In genomic region chr2:13135369-13135768, GRCh38 we compare ENCODE assay signal across 29 cellular contexts.
"Had no signal": no experiment of that assay in that cellular context is flagged by ENCODE, and none has a peak within 500 bp of the region (broad histone marks: within the 10 kb centered on the region; RNA-seq: fewer than 3 reads in every experiment).

No MANE protein-coding gene starts in this region.

- ATAC-seq: effector memory CD8-positive, alpha-beta T cell; esophagus mucosa; foreskin keratinocyte; gastrocnemius medialis; gastroesophageal sphincter had no signal

- H3K9me3 Mint-ChIP-seq: dendritic cell treated with granulocyte-macrophage colony-stimulating factor and Interleukin-4, amounts not matched to agents 40 ng/mL and 50 ng/mL, for 4 days; effector memory CD8-positive, alpha-beta T cell had no signal

- H3K4me3 Mint-ChIP-seq: dendritic cell treated with granulocyte-macrophage colony-stimulating factor and Interleukin-4, amounts not matched to agents 40 ng/mL and 50 ng/mL, for 4 days; effector memory CD8-positive, alpha-beta T cell; endodermal cell had no signal

- H3K4me3 ChIP-seq: colonic mucosa, coronary artery, dorsolateral prefrontal cortex, esophagus muscularis mucosa, esophagus squamous epithelium, gastrocnemius medialis, gastroesophageal sphincter, heart left ventricle, heart right ventricle had no signal

- H3K27ac Mint-ChIP-seq: dendritic cell treated with granulocyte-macrophage colony-stimulating factor and Interleukin-4, amounts not matched to agents 40 ng/mL and 50 ng/mL, for 4 days; effector memory CD8-positive, alpha-beta T cell; endodermal cell had no signal

- DNase-seq: colonic mucosa; cortex of kidney; dermis blood vessel endothelial cell; dorsolateral prefrontal cortex; effector CD4-positive, alpha-beta T cell; effector CD8-positive, alpha-beta T cell; effector memory CD4-positive, alpha-beta T cell; effector memory CD8-positive, alpha-beta T cell; endodermal cell; erythroblast; esophagus squamous epithelium; foreskin fibroblast; foreskin keratinocyte; foreskin melanocyte; gastrocnemius medialis; glutamatergic neuron; head of caudate nucleus had no signal

- H3K9me3 ChIP-seq: colonic mucosa, esophagus muscularis mucosa, esophagus squamous epithelium, gastrocnemius medialis, gastroesophageal sphincter, heart left ventricle, heart right ventricle had no signal

- H3K27ac ChIP-seq: colonic mucosa, coronary artery, dorsolateral prefrontal cortex, epithelial cell of prostate, esophagus muscularis mucosa, esophagus squamous epithelium, foreskin keratinocyte, gastrocnemius medialis, gastroesophageal sphincter, heart right ventricle had no signal

- H3K36me3 ChIP-seq: colonic mucosa, esophagus muscularis mucosa, esophagus squamous epithelium, gastrocnemius medialis, gastroesophageal sphincter, heart left ventricle, heart right ventricle had no signal

- FAIRE-seq: colon, endometrium, endothelial cell of umbilical vein, frontal cortex had no signal

- H3K4me1 ChIP-seq: colonic mucosa, esophagus muscularis mucosa, esophagus squamous epithelium, foreskin keratinocyte, gastrocnemius medialis, gastroesophageal sphincter, heart left ventricle had no signal

- H3K27me3 ChIP-seq: colonic mucosa, dorsolateral prefrontal cortex, esophagus muscularis mucosa, esophagus squamous epithelium, foreskin keratinocyte, gastrocnemius medialis, gastroesophageal sphincter, heart left ventricle, heart right ventricle had no signal

- H3K4me1 Mint-ChIP-seq: endodermal cell had no signal

- H3K27me3 Mint-ChIP-seq: dendritic cell treated with granulocyte-macrophage colony-stimulating factor and Interleukin-4, amounts not matched to agents 40 ng/mL and 50 ng/mL, for 4 days had no signal
